ENCODE assay signal across 6 cellular contexts in genomic region chr2:64074616-64075015, GRCh38. TPM values are rescaled to one million over a fixed set of nuclear protein-coding genes. Genes with fewer than 3 reads are reported as not detected.
A peak's percentile ranks its signal among the peaks of the same experiment; 100 is the strongest.
DNase-seq lines count a peak whose midpoint lies in the region; ATAC-seq and TF ChIP-seq lines count a peak whose summit lies in the region.
"Not testable (repeated sequence)": the region's sequence is repeated elsewhere in the genome, so short reads cannot be mapped to it uniquely, and the experiment has no call there.

No MANE protein-coding gene starts in this region.

- H3K4me2 ChIP-seq in H9 (ENCODE audit: insufficient read depth, insufficient read length, low read length) = not testable (repeated sequence)

- not testable (repeated sequence) for DNase-seq in H9
- peak; percentile 29 for DNase-seq in NCI-H1105 treated with DMSO at 0.1 percent for 48 hours (lab: John Stamatoyannopoulos, UW)
- peak; percentile 17 for DNase-seq in NCI-H748 (lab: John Stamatoyannopoulos, UW; ENCODE audit: unreplicated experiment)
- peak; percentile 47 for DNase-seq in colonic mucosa
- peak in 1 of 2 donors; percentile 38 for DNase-seq in left colon
- DNase-seq in mucosa of descending colon = peak in 1 of 3 donors; percentile 38

- not testable (repeated sequence) for H2AK5ac ChIP-seq in H9 (ENCODE audit: insufficient read length, low read length)

- no CpG with 5 or more reads among the region's 6 CpGs for WGBS in H9 (ENCODE audit: extremely low coverage, insufficient read length, low lambda C conversion rate)

- H2AFZ ChIP-seq in H9 (ENCODE audit: low read length) = not testable (repeated sequence)

- H3K23ac ChIP-seq in H9 (ENCODE audit: insufficient read length, low read depth, low read length) = not testable (repeated sequence)

- peak; percentile 81 for ATAC-seq in left colon
- peak; percentile 61 for ATAC-seq in mucosa of descending colon

- H3K79me1 ChIP-seq in H9 (ENCODE audit: insufficient read depth, low read depth, low read length, poor library complexity, severe bottlenecking) = not testable (repeated sequence)

- peak overlapping the region in 1 of 2 experiments; percentile 11; a peak in 1 of 5 replicates for H3K4me3 Mint-ChIP-seq in H9

- H3K36me3 ChIP-seq in colonic mucosa; mucosa of descending colon (ENCODE audit: low read depth): not testable (repeated sequence)

- not testable (repeated sequence) for H3K4me3 ChIP-seq in colonic mucosa, mucosa of descending colon

- not testable (repeated sequence) for H3K4ac ChIP-seq in H9 (ENCODE audit: low read depth, low read length)

- H3K4me1 Mint-ChIP-seq in H9 = peaks cover 30 to 32% of the 10 kb centered on the region in 2 experiments

- H3K9ac ChIP-seq in H9 (ENCODE audit: extremely low read depth, insufficient read length, low read length); colonic mucosa (ENCODE audit: low read depth in 2 of 2, low read length in 2 of 2): not testable (repeated sequence)

- H3K23me2 ChIP-seq in H9 (ENCODE audit: insufficient read length, low read depth, low read length, poor library complexity, severe bottlenecking) = not testable (repeated sequence)

- not testable (repeated sequence) for H3K27me3 Mint-ChIP-seq in H9 (ENCODE audit: low read depth)

- not testable (repeated sequence) for H2BK5ac ChIP-seq in H9 (ENCODE audit: insufficient read length, low read length)

- not testable (repeated sequence) for H3K9me3 Mint-ChIP-seq in H9

- H3K4me1 ChIP-seq in H9 (ENCODE audit: insufficient read depth, low read length); colonic mucosa; mucosa of descending colon (ENCODE audit: low read depth): not testable (repeated sequence)

- TF ChIP-seq CTCF in H9 (conservative IDR thresholded peaks at IDR 0.05); colonic mucosa (IDR thresholded peaks at IDR 0.05); mucosa of descending colon (IDR thresholded peaks at IDR 0.05): not testable (repeated sequence)

- H2BK20ac ChIP-seq in H9 (ENCODE audit: low read depth, low read length, poor library complexity, severe bottlenecking) = not testable (repeated sequence)

- not testable (repeated sequence) for H2BK15ac ChIP-seq in H9 (ENCODE audit: low read depth, low read length)

- H3K36me3 Mint-ChIP-seq in H9 (ENCODE audit: insufficient read depth in 1 of 3, low read depth in 3 of 3) = not testable (repeated sequence)

- H3K27ac ChIP-seq in H9 (ENCODE audit: insufficient read length, low read depth, low read length); colonic mucosa: not testable (repeated sequence)

- H3T11ph ChIP-seq in H9 (ENCODE audit: low read length) = not testable (repeated sequence)

- not testable (repeated sequence) for H3K56ac ChIP-seq in H9 (ENCODE audit: insufficient read length, low read depth, low read length)

- peak overlapping the region; percentile 25 to 65 (median 42); a peak in 4 of 7 replicates for H3K27ac Mint-ChIP-seq in H9

- not testable (repeated sequence) for H3K79me2 ChIP-seq in H9 (ENCODE audit: insufficient read depth, low read length)

- H4K91ac ChIP-seq in H9 (ENCODE audit: insufficient read length, low read depth, low read length) = not testable (repeated sequence)

- H4K8ac ChIP-seq in H9 (replicated peaks; ENCODE audit: insufficient read length, low read depth, low read length) = not testable (repeated sequence)

- H2BK120ac ChIP-seq in H9 (ENCODE audit: low read depth, low read length, poor library complexity, severe bottlenecking) = not testable (repeated sequence)

- H4K5ac ChIP-seq in H9 (ENCODE audit: insufficient read length, low read depth, low read length) = not testable (repeated sequence)

- H3K14ac ChIP-seq in H9 (ENCODE audit: insufficient read depth, low read length) = not testable (repeated sequence)

- H4K20me1 ChIP-seq in H9 (ENCODE audit: control insufficient read depth, insufficient read depth, insufficient read length) = not testable (repeated sequence)

- not testable (repeated sequence) for H3K9me3 ChIP-seq in H9 (ENCODE audit: control insufficient read depth, low read depth, low read length); colonic mucosa; mucosa of descending colon

- not testable (repeated sequence) for H2BK12ac ChIP-seq in H9 (ENCODE audit: insufficient read length, low read depth, low read length)

- H3K18ac ChIP-seq in H9 (ENCODE audit: insufficient read length, low read depth, low read length) = not testable (repeated sequence)

- intact Hi-C loops in colonic mucosa (cut with DNase I); left colon (cut with DNase I, micrococcal nuclease); mucosa of descending colon (cut with DNase I, micrococcal nuclease): not testable (repeated sequence)

- not testable (repeated sequence) for H3K27me3 ChIP-seq in H9 (ENCODE audit: insufficient read depth, low read length); colonic mucosa

RNA-seq across cellular contexts. Expression of gene VPS54, which starts 55.4 kb away (rescaled TPM):
- total RNA-seq in H9 (2021) (13.4 TPM in 2 replicates), colonic mucosa (10 to 100 TPM; 16.2 to 22.5 TPM), left colon (10 to 100 TPM; 20.9 to 21.2 TPM), mucosa of descending colon (10 to 100 TPM; 18.1 to 25.7 (median 21.9) TPM)
